Comparison of ENCODE assay signal across 1 cellular context in the genomic region with DNA sequence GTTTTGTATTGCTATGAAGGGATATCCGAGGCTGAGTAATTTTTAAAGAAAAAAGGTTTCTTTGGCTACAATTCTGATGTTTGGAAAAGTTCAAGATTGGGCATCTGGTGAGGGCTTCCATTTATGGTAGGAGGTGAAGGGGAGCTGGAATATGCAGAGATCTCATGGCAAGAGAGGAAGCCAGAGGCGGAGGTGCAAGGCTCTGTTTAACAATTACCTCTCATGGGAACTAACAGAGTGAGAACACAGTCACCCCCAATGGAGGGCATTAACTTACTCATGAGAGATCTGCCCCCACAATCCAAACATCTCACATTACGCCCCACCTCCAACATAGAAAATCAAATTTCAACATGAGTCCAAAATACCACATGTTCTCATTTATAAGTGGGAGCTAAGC.
TF ChIP-seq lines count a peak whose summit lies in the region.

No MANE protein-coding gene starts in this region.

TF ChIP-seq in HepG2, 621 proteins besides CTCF, POLR2A, EP300 and RAD21 (continued from another document):
- TF ChIP-seq, protein P1, sequence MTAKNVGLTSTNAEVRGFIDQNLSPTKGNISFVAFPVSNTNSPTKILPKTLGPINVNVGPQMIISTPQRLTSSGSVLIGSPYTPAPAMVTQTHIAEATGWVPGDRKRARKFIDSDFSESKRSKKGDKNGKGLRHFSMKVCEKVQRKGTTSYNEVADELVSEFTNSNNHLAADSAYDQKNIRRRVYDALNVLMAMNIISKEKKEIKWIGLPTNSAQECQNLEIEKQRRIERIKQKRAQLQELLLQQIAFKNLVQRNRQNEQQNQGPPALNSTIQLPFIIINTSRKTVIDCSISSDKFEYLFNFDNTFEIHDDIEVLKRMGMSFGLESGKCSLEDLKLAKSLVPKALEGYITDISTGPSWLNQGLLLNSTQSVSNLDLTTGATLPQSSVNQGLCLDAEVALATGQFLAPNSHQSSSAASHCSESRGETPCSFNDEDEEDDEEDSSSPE (CRISPR knock-in tag; IDR thresholded peaks at IDR 0.05), result no peak
- TF ChIP-seq, protein P2, sequence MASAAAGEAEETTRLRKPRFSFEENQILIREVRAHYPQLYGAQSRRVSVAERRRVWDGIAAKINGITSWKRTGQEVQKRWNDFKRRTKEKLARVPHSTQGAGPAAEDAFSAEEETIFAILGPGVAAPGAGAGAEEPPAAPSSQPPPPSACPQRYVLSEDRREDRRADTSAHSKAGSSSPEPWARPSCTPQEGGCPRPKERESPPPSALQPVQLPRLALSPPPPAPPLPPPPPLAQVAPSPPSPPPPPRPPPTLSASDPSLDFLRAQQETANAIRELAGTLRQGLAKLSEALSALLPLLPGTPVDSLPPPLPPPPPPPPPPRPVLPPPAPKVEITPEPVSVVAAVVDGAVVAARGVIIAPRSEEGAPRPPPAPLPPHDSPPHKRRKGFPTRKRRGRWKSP (CRISPR knock-in tag; IDR thresholded peaks at IDR 0.05), result no peak
- TF ChIP-seq, protein P3, sequence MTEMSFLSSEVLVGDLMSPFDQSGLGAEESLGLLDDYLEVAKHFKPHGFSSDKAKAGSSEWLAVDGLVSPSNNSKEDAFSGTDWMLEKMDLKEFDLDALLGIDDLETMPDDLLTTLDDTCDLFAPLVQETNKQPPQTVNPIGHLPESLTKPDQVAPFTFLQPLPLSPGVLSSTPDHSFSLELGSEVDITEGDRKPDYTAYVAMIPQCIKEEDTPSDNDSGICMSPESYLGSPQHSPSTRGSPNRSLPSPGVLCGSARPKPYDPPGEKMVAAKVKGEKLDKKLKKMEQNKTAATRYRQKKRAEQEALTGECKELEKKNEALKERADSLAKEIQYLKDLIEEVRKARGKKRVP (CRISPR knock-in tag; IDR thresholded peaks at IDR 0.05), result no peak
- TF ChIP-seq KLF11 (CRISPR knock-in tag; IDR thresholded peaks at IDR 0.05), result no peak
TF ChIP-seq in HepG2: peak in this region for 0.
